In genomic region chr21:16460936-16461335, GRCh38 we compare ENCODE assay signal across 1 cellular context.
TF ChIP-seq lines count a peak whose summit lies in the region.

No MANE protein-coding gene starts in this region.

TF ChIP-seq in HepG2, 621 proteins besides CTCF, POLR2A, EP300 and RAD21 (continued from another document):
- TF ChIP-seq ZNF142 (CRISPR knock-in tag; IDR thresholded peaks at IDR 0.05) (no peak), ATAD3A (CRISPR knock-in tag; IDR thresholded peaks at IDR 0.05) (no peak), ARID5B (CRISPR knock-in tag; IDR thresholded peaks at IDR 0.05) (no peak), RAD51 (IDR thresholded peaks at IDR 0.05; ENCODE audit: borderline replicate concordance) (no peak), PHF5A (CRISPR knock-in tag; IDR thresholded peaks at IDR 0.05; ENCODE audit: low read depth, unreplicated experiment) (no peak), GABPA (IDR thresholded peaks at IDR 0.05; ENCODE audit: low read depth, low read length) (no peak), GABPA (CRISPR knock-in tag; IDR thresholded peaks at IDR 0.05; ENCODE audit: low read depth) (no peak), RBM39 (IDR thresholded peaks at IDR 0.05; ENCODE audit: low read depth, low read length, poor library complexity, severe bottlenecking) (no peak), HNRNPL (IDR thresholded peaks at IDR 0.05; ENCODE audit: low read depth, low read length) (no peak), GATAD2A (CRISPR knock-in tag; IDR thresholded peaks at IDR 0.05) (no peak)
